In genomic region chr19:5680083-5680436, GRCh38 we compare ENCODE assay signal across 9 cellular contexts. TPM values are rescaled to one million over a fixed set of nuclear protein-coding genes. Genes with fewer than 3 reads are reported as not detected.
DNase-seq lines count a peak whose midpoint lies in the region; ATAC-seq and TF ChIP-seq lines count a peak whose summit lies in the region.
"Had no signal": no experiment of that assay in that cellular context is flagged by ENCODE, and none has a peak within 500 bp of the region (broad histone marks: within the 10 kb centered on the region; RNA-seq: fewer than 3 reads in every experiment).

No MANE protein-coding gene starts in this region.

- peak overlapping the region; percentile 6 for H2AFZ ChIP-seq in mesenchymal stem cell (ENCODE audit: low read depth, low read length)

- H2BK5ac ChIP-seq in mesenchymal stem cell (ENCODE audit: low read depth, low read length, poor library complexity, severe bottlenecking): no peak overlapping the region

- DNase-seq in CD4-positive, alpha-beta memory T cell: peak in 1 of 5 donors; percentile 48
- DNase-seq in MG63 (no peak), dermis microvascular lymphatic vessel endothelial cell (ENCODE audit: low read depth in 2 of 2) (peak; percentile 16 to 57), mesenchymal stem cell (no peak), vagina (ENCODE audit: extremely low spot score in 2 of 2) (no peak)
- no peak for DNase-seq in stimulated activated naive CD4-positive, alpha-beta T cell treated with Interleukin-2 at 50 U/mL for 16 hours (lab: John Stamatoyannopoulos, UW)

- peaks cover 0 to 4% of the 10 kb centered on the region in 2 donors for H3K36me3 Mint-ChIP-seq in CD4-positive, alpha-beta memory T cell

- H3K23ac ChIP-seq in mesenchymal stem cell (ENCODE audit: low read length in 2 of 2): no peak overlapping the region

- peak overlapping the region; percentile 56 to 76 for H3K18ac ChIP-seq in mesenchymal stem cell (ENCODE audit: low read depth in 1 of 2, low read length in 2 of 2)

- peaks cover 29% of the 10 kb centered on the region for H3K79me1 ChIP-seq in mesenchymal stem cell (replicated peaks; ENCODE audit: low read length, poor library complexity, severe bottlenecking)

- H2AK5ac ChIP-seq in mesenchymal stem cell (ENCODE audit: low read length, severe bottlenecking): no peak overlapping the region

- no peaks in the 10 kb centered on the region for H3K27me3 Mint-ChIP-seq in CD4-positive, alpha-beta memory T cell

- no peaks in the 10 kb centered on the region for H3K27me3 ChIP-seq in CD4-positive, alpha-beta memory T cell (ENCODE audit: insufficient read depth, low read length)
- H3K27me3 ChIP-seq in MG63 (no peaks in the 10 kb centered on the region), mesenchymal stem cell (ENCODE audit: control insufficient read depth in 1 of 2, insufficient read depth in 1 of 2, low read length in 2 of 2) (no peaks in the 10 kb centered on the region), vagina (no peaks in the 10 kb centered on the region)

- CTCF ChIA-PET in CD4-positive, alpha-beta memory T cell (lab: Charles Lee; ENCODE audit: partially characterized antibody): no interaction called here

- WGBS in mesenchymal stem cell: 2% methylated on average over 22 of the region's 23 CpGs

- H3K14ac ChIP-seq in mesenchymal stem cell (ENCODE audit: low read length in 2 of 2): peak overlapping the region in 1 of 2 experiments; percentile 90

- peak overlapping the region; percentile 2 for H4K8ac ChIP-seq in mesenchymal stem cell (ENCODE audit: low read length)

- peaks cover 0 to 6% (median 0%) of the 10 kb centered on the region in 8 donors for H3K9me3 Mint-ChIP-seq in CD4-positive, alpha-beta memory T cell

- peak overlapping the region; percentile 7 to 52 for H3K4ac ChIP-seq in mesenchymal stem cell (ENCODE audit: low read depth in 1 of 2, low read length in 2 of 2)

- ATAC-seq in HG03108 (IDR thresholded peaks at IDR 0.05; ENCODE audit: unreplicated experiment): no peak
- ATAC-seq in HG03565 (IDR thresholded peaks at IDR 0.05; ENCODE audit: unreplicated experiment): no peak

- peak overlapping the region; percentile 62 to 96 for H3K4me3 ChIP-seq in CD4-positive, alpha-beta memory T cell (ENCODE audit: low read length in 2 of 2)
- H3K4me3 ChIP-seq in MG63: peak overlapping the region; percentile 84
- H3K4me3 ChIP-seq in mesenchymal stem cell (ENCODE audit: insufficient read depth in 1 of 2, low read depth in 1 of 2, low read length in 2 of 2): peak overlapping the region; percentile 74 to 99
- H3K4me3 ChIP-seq in vagina: peak overlapping the region; percentile 85 to 96

- H3K4me3 Mint-ChIP-seq in CD4-positive, alpha-beta memory T cell: peak overlapping the region; percentile 87 to 98 (median 93)

- H3K4me1 Mint-ChIP-seq in CD4-positive, alpha-beta memory T cell: peaks cover 18 to 41% (median 26%) of the 10 kb centered on the region in 4 donors

- peak overlapping the region; percentile 60 for H2BK15ac ChIP-seq in mesenchymal stem cell (ENCODE audit: low read depth, poor library complexity, severe bottlenecking)

- peaks cover 21% of the 10 kb centered on the region for H3K4me1 ChIP-seq in CD4-positive, alpha-beta memory T cell (ENCODE audit: insufficient read depth, low read length)
- H3K4me1 ChIP-seq in mesenchymal stem cell (ENCODE audit: control insufficient read depth, insufficient read depth, low read depth, low read length) (peaks cover 23% of the 10 kb centered on the region), vagina (peaks cover 21% of the 10 kb centered on the region)

- H3K27ac ChIP-seq in CD4-positive, alpha-beta memory T cell (ENCODE audit: low read depth, low read length): peak overlapping the region; percentile 87
- peak overlapping the region; percentile 17 for H3K27ac ChIP-seq in mesenchymal stem cell (ENCODE audit: low read length, poor library complexity, severe bottlenecking)
- H3K27ac ChIP-seq in vagina: peak overlapping the region; percentile 90

- no peak overlapping the region for H2BK120ac ChIP-seq in mesenchymal stem cell (ENCODE audit: low read depth, low read length)

- H4K91ac ChIP-seq in mesenchymal stem cell (ENCODE audit: low read length): peak overlapping the region; percentile 8

- H2BK12ac ChIP-seq in mesenchymal stem cell (ENCODE audit: low read length in 2 of 2): peak overlapping the region in 1 of 2 experiments; percentile 1

- TF ChIP-seq POLR2A in vagina (IDR thresholded peaks at IDR 0.05): no peak

- no peaks in the 10 kb centered on the region for H3K36me3 ChIP-seq in CD4-positive, alpha-beta memory T cell (ENCODE audit: insufficient read depth, low read length)
- H3K36me3 ChIP-seq in MG63 (no peaks in the 10 kb centered on the region), mesenchymal stem cell (ENCODE audit: control insufficient read depth in 1 of 2, insufficient read depth in 2 of 2, low read depth in 1 of 2, low read length in 2 of 2) (peaks cover 5 to 24% of the 10 kb centered on the region in 2 experiments), vagina (no peaks in the 10 kb centered on the region)

- TF ChIP-seq CTCF in vagina (IDR thresholded peaks at IDR 0.05): peak in 1 of 3 experiments; percentile 5

- POLR2A ChIA-PET in CD4-positive, alpha-beta memory T cell (lab: Charles Lee; ENCODE audit: partially characterized antibody): interaction anchor here (0.6 to 2.8 kb wide), 5 partner anchors 10 to 57 kb away, joined by 3 to 13 read pairs (median 4); partner anchors contain the start of genes RPL36 and SAFB

- intact Hi-C loops in CD4-positive, alpha-beta memory T cell (cut with micrococcal nuclease): loop anchor here (1.0 to 2.0 kb wide), 6 partner anchors 10 to 299 kb away; partner anchors contain the start of genes CATSPERD, LONP1, RANBP3 and RPL36
- intact Hi-C loops in vagina (cut with DNase I): no loop called here

- no peaks in the 10 kb centered on the region for H3K9me3 ChIP-seq in CD4-positive, alpha-beta memory T cell (ENCODE audit: control insufficient read depth in 1 of 2, low read length in 2 of 2)
- no peaks in the 10 kb centered on the region for H3K9me3 ChIP-seq in MG63
- H3K9me3 ChIP-seq in mesenchymal stem cell (ENCODE audit: control insufficient read depth, low read length): no peaks in the 10 kb centered on the region
- H3K9me3 ChIP-seq in vagina: no peaks in the 10 kb centered on the region

- H3K4me2 ChIP-seq in mesenchymal stem cell (ENCODE audit: low read length, poor library complexity, severe bottlenecking): peak overlapping the region; percentile 86

- peak overlapping the region; percentile 96 for H3K9ac ChIP-seq in mesenchymal stem cell (ENCODE audit: low read length)

- H3K27ac Mint-ChIP-seq in CD4-positive, alpha-beta memory T cell: peak overlapping the region; percentile 94 to 100 (median 99)

RNA-seq across cellular contexts. Expression of gene MICOS13, which starts 0.3 kb away (rescaled TPM):
- total RNA-seq in CD4-positive, alpha-beta memory T cell: 10 to 100 TPM; 40.5 to 41.1 TPM
- polyA plus RNA-seq in CD4-positive, alpha-beta memory T cell: 100 to 1,000 TPM; 114 TPM
- total RNA-seq in MG63 (2014; rRNA removed; shearing (Covaris generic); ENCODE audit: low replicate concordance): 21.8 and 75.4 TPM in 2 replicates
- 29.6 and 46.2 TPM in 2 replicates for total RNA-seq in dermis microvascular lymphatic vessel endothelial cell
- 58.1 TPM for polyA plus RNA-seq in mesenchymal stem cell (2013, experiment 1 of 2)
- 61.4 TPM for polyA plus RNA-seq in mesenchymal stem cell (2013, experiment 2 of 2)
- total RNA-seq in vagina: 83.2 TPM

RNA-seq across cellular contexts. Expression of gene HSD11B1L, which starts 0.8 kb away (rescaled TPM):
- 1 to 10 TPM; 3.5 to 4.8 TPM for total RNA-seq in CD4-positive, alpha-beta memory T cell
- polyA plus RNA-seq in CD4-positive, alpha-beta memory T cell: 1 to 10 TPM; 2.9 to 4.3 TPM
- 3.6 and 5.8 TPM in 2 replicates for total RNA-seq in MG63 (2014; rRNA removed; shearing (Covaris generic); ENCODE audit: low replicate concordance)
- 3.3 and 9.2 TPM in 2 replicates for total RNA-seq in dermis microvascular lymphatic vessel endothelial cell
- 13.7 TPM for polyA plus RNA-seq in mesenchymal stem cell (2013, experiment 1 of 2)
- 13.5 TPM for polyA plus RNA-seq in mesenchymal stem cell (2013, experiment 2 of 2)
- 10.3 TPM for total RNA-seq in vagina

RNA-seq across cellular contexts. Expression of gene RPL36, which starts 10.0 kb away (rescaled TPM):
- 1,000 to 10,000 TPM; 1,675 to 1,762 TPM for total RNA-seq in CD4-positive, alpha-beta memory T cell
- 1,000 to 10,000 TPM; 1,862 to 2,485 TPM for polyA plus RNA-seq in CD4-positive, alpha-beta memory T cell
- total RNA-seq in MG63 (2014; rRNA removed; shearing (Covaris generic); ENCODE audit: low replicate concordance): 562 and 599 TPM in 2 replicates
- total RNA-seq in dermis microvascular lymphatic vessel endothelial cell (442 and 761 TPM in 2 replicates), vagina (703 TPM)
- polyA plus RNA-seq in mesenchymal stem cell (2013, experiment 1 of 2): 1,659 TPM
- 1,656 TPM for polyA plus RNA-seq in mesenchymal stem cell (2013, experiment 2 of 2)

RNA-seq across cellular contexts. Expression of gene LONP1, which starts 39.9 kb away (rescaled TPM):
- 10 to 100 TPM; 59.6 to 64.7 TPM for total RNA-seq in CD4-positive, alpha-beta memory T cell
- 10 to 100 TPM; 10.9 to 39.9 TPM for polyA plus RNA-seq in CD4-positive, alpha-beta memory T cell
- 45.3 and 79.2 TPM in 2 replicates for total RNA-seq in MG63 (2014; rRNA removed; shearing (Covaris generic); ENCODE audit: low replicate concordance)
- total RNA-seq in dermis microvascular lymphatic vessel endothelial cell (49.9 and 56.9 TPM in 2 replicates), vagina (53.3 TPM)
- 42.5 TPM for polyA plus RNA-seq in mesenchymal stem cell (2013, experiment 1 of 2)
- 41.2 TPM for polyA plus RNA-seq in mesenchymal stem cell (2013, experiment 2 of 2)

RNA-seq across cellular contexts. Expression of gene CATSPERD, which starts 40.4 kb away (rescaled TPM):
- not detected for total RNA-seq in CD4-positive, alpha-beta memory T cell
- not detected for polyA plus RNA-seq in CD4-positive, alpha-beta memory T cell
- total RNA-seq in MG63 (2014; rRNA removed; shearing (Covaris generic); ENCODE audit: low replicate concordance): not detected in 2 replicates
- total RNA-seq in dermis microvascular lymphatic vessel endothelial cell (not detected in 2 replicates), vagina (not detected)
- polyA plus RNA-seq in mesenchymal stem cell (2013, experiment 1 of 2): not detected
- polyA plus RNA-seq in mesenchymal stem cell (2013, experiment 2 of 2): not detected
- total RNA-seq: LHCN-M2 had no signal

Comparison
In these comparisons a context has a peak if more than half of its experiments do, and no peak if none do; other contexts are left out.
1. DNase-seq: peak in dermis microvascular lymphatic vessel endothelial cell (2 of 2); none in MG63 (single experiment), mesenchymal stem cell (single experiment), vagina (0 of 2) and stimulated activated naive CD4-positive, alpha-beta T cell treated with Interleukin-2 at 50 U/mL for 16 hours (single experiment).
2. H3K27ac ChIP-seq: peak in every context shown above with its lines; median percentile 90 in vagina; 87 in CD4-positive, alpha-beta memory T cell; 17 in mesenchymal stem cell.
3. Peak in every context shown above with its lines, with median percentiles within 50 percentile points of each other: H3K4me3 ChIP-seq.